Comparison of ENCODE assay signal across 23 cellular contexts in the genomic region with DNA sequence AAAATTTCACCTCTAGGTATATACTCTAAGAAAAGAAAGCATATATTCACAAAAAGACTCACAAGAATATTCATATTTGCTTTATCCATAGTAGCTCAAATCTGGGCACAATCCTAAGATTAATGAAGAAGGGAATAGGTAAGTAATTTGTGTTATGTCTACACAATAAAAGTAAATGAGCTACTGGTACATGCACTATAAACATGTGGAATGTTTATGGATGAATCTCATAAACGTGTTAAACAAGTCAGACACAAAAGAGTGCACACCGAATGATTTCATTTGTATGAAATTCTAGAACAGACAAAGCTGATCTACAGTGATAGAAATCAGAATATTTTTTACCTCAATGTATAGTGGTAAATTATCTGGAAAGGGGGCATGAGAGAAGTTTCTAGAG.
DNase-seq lines count a peak whose midpoint lies in the region; ATAC-seq and TF ChIP-seq lines count a peak whose summit lies in the region.
"Had no signal": no experiment of that assay in that cellular context is flagged by ENCODE, and none has a peak within 500 bp of the region (broad histone marks: within the 10 kb centered on the region; RNA-seq: fewer than 3 reads in every experiment).

No MANE protein-coding gene starts in this region.

- H3K36me3 ChIP-seq in mucosa of descending colon (ENCODE audit: low read depth) = no peaks in the 10 kb centered on the region
- H3K36me3 ChIP-seq: BLaER1 treated with 17β-estradiol and CSF1 and Interleukin-3, amounts not matched to agents 10 nM and 100 nM had no signal

- DNase-seq in activated T-cell treated with anti-CD3 and anti-CD28 coated beads, Interleukin-2, amount 50 U/mL, for 72 hours = no peak
- DNase-seq in activated T-cell treated with anti-CD3 and anti-CD28 coated beads, Interleukin-2, amount 50 U/mL, for 4 hours = no peak
- no peak for DNase-seq in mucosa of descending colon
- no peak for DNase-seq in NCI-H524 treated with DMSO at 0.1 percent for 48 hours (lab: John Stamatoyannopoulos, UW)
- DNase-seq in central memory CD4-positive, alpha-beta T cell = no peak
- DNase-seq: AML-193; Caco-2; CD4-positive, alpha-beta T cell; CD8-positive, alpha-beta T cell; DMS 273 treated with DMSO at 0.1 percent for 48 hours; DMS153; DMS53; DMS79; DND-41; EL; GDM1 had no signal

- TF ChIP-seq CTCF in VCaP (conservative IDR thresholded peaks at IDR 0.05) = no peak
- no peak for TF ChIP-seq CTCF in mucosa of descending colon (IDR thresholded peaks at IDR 0.05)

- no peak overlapping the region for H3K4me3 ChIP-seq in mucosa of descending colon
- H3K4me3 ChIP-seq: A549; BLaER1 treated with 17β-estradiol and CSF1 and Interleukin-3, amounts not matched to agents 10 nM and 100 nM; GM12878 had no signal

- H3K9me3 ChIP-seq in mucosa of descending colon = no peaks in the 10 kb centered on the region
- H3K9me3 ChIP-seq: A549; BLaER1 treated with 17β-estradiol and CSF1 and Interleukin-3, amounts not matched to agents 10 nM and 100 nM had no signal

- no peaks in the 10 kb centered on the region for H3K4me1 Mint-ChIP-seq in activated T-cell treated with anti-CD3 and anti-CD28 coated beads, Interleukin-2, amount 50 U/mL, for 72 hours (ENCODE audit: low read depth)
- H3K4me1 Mint-ChIP-seq in activated T-cell treated with anti-CD3 and anti-CD28 coated beads, Interleukin-2, amount 50 U/mL, for 4 hours (ENCODE audit: low read depth) = no peaks in the 10 kb centered on the region

- no peaks in the 10 kb centered on the region for H3K27me3 Mint-ChIP-seq in activated T-cell treated with anti-CD3 and anti-CD28 coated beads, Interleukin-2, amount 50 U/mL, for 72 hours (ENCODE audit: low read depth)
- H3K27me3 Mint-ChIP-seq in activated T-cell treated with anti-CD3 and anti-CD28 coated beads, Interleukin-2, amount 50 U/mL, for 4 hours (ENCODE audit: low read depth) = no peaks in the 10 kb centered on the region
- H3K27me3 Mint-ChIP-seq: CD4-positive, alpha-beta T cell had no signal

- H3K4me3 Mint-ChIP-seq in activated T-cell treated with anti-CD3 and anti-CD28 coated beads, Interleukin-2, amount 50 U/mL, for 72 hours = no peak overlapping the region
- H3K4me3 Mint-ChIP-seq in activated T-cell treated with anti-CD3 and anti-CD28 coated beads, Interleukin-2, amount 50 U/mL, for 4 hours = no peak overlapping the region
- H3K4me3 Mint-ChIP-seq: B cell; CD4-positive, alpha-beta T cell; CD8-positive, alpha-beta T cell had no signal

- H3K27ac Mint-ChIP-seq in activated T-cell treated with anti-CD3 and anti-CD28 coated beads, Interleukin-2, amount 50 U/mL, for 72 hours = peak overlapping the region; percentile 28
- H3K27ac Mint-ChIP-seq: B cell; CD4-positive, alpha-beta T cell; CD8-positive, alpha-beta T cell had no signal

- ATAC-seq in activated T-cell treated with anti-CD3 and anti-CD28 coated beads, Interleukin-2, amount 50 U/mL, for 72 hours (replicated peaks in 1 of 2) = no peak
- no peak for ATAC-seq in activated T-cell treated with anti-CD3 and anti-CD28 coated beads, Interleukin-2, amount 50 U/mL, for 4 hours
- ATAC-seq in mucosa of descending colon = peak; percentile 69
- ATAC-seq: A549; CD8-positive, alpha-beta T cell; GM12878 had no signal

- no peaks in the 10 kb centered on the region for H3K36me3 Mint-ChIP-seq in activated T-cell treated with anti-CD3 and anti-CD28 coated beads, Interleukin-2, amount 50 U/mL, for 72 hours (ENCODE audit: insufficient read depth in 2 of 2)
- no peaks in the 10 kb centered on the region for H3K36me3 Mint-ChIP-seq in activated T-cell treated with anti-CD3 and anti-CD28 coated beads, Interleukin-2, amount 50 U/mL, for 4 hours (ENCODE audit: insufficient read depth)
- H3K36me3 Mint-ChIP-seq: CD8-positive, alpha-beta T cell had no signal

- peak overlapping the region; percentile 46 for H3K27ac ChIP-seq in VCaP
- H3K27ac ChIP-seq: 22Rv1; A549; BLaER1 treated with 17β-estradiol and CSF1 and Interleukin-3, amounts not matched to agents 10 nM and 100 nM; C4-2B had no signal

- H3K4me1 ChIP-seq in mucosa of descending colon (ENCODE audit: low read depth) = peaks cover 6% of the 10 kb centered on the region
- H3K4me1 ChIP-seq: A549; BLaER1 treated with 17β-estradiol and CSF1 and Interleukin-3, amounts not matched to agents 10 nM and 100 nM; Caco-2 had no signal

- intact Hi-C loops in mucosa of descending colon (cut with DNase I, micrococcal nuclease) = no loop called here

- peaks cover 0 to 8% of the 10 kb centered on the region in 2 donors for H3K9me3 Mint-ChIP-seq in activated T-cell treated with anti-CD3 and anti-CD28 coated beads, Interleukin-2, amount 50 U/mL, for 72 hours
- peaks cover 8% of the 10 kb centered on the region for H3K9me3 Mint-ChIP-seq in activated T-cell treated with anti-CD3 and anti-CD28 coated beads, Interleukin-2, amount 50 U/mL, for 4 hours
